16 cellular contexts compared by ENCODE assay signal in genomic region chrX:18964026-18964425, GRCh38.
"Had no signal": no experiment of that assay in that cellular context is flagged by ENCODE, and none has a peak within 500 bp of the region (broad histone marks: within the 10 kb centered on the region; RNA-seq: fewer than 3 reads in every experiment).

No MANE protein-coding gene starts in this region.

- H3K4me3 Mint-ChIP-seq: activated T-cell treated with anti-CD3 and anti-CD28 coated beads, Interleukin-2, amount 50 U/mL, for 72 hours; effector memory CD8-positive, alpha-beta T cell; memory B cell; neural progenitor cell; stimulated activated naive CD8-positive, alpha-beta T cell treated with anti-CD3 and anti-CD28 coated beads, Interleukin-15, amount 100 ng/mL, for 72 hours; T-helper 17 cell had no signal

- H3K9me3 Mint-ChIP-seq: activated T-cell treated with anti-CD3 and anti-CD28 coated beads, Interleukin-2, amount 50 U/mL, for 72 hours; effector memory CD8-positive, alpha-beta T cell; immature natural killer cell; memory B cell; stimulated activated naive CD8-positive, alpha-beta T cell treated with anti-CD3 and anti-CD28 coated beads, Interleukin-15, amount 100 ng/mL, for 72 hours had no signal

- H3K27ac Mint-ChIP-seq: activated T-cell treated with anti-CD3 and anti-CD28 coated beads, Interleukin-2, amount 50 U/mL, for 72 hours; memory B cell; neural progenitor cell; T-helper 17 cell had no signal

- H3K4me3 ChIP-seq: adrenal gland, neural progenitor cell, ovary, testis had no signal

- H3K27me3 ChIP-seq: adrenal gland, neural progenitor cell, ovary, testis had no signal

- H3K36me3 ChIP-seq: adrenal gland, neural progenitor cell, ovary had no signal

- H3K27ac ChIP-seq: adrenal gland, neural progenitor cell, ovary, testis had no signal

- H3K4me1 ChIP-seq: adrenal gland, testis had no signal

- H2AFZ ChIP-seq: neural progenitor cell had no signal

- H3K4me2 ChIP-seq: neural progenitor cell had no signal

- H3K9ac ChIP-seq: neural progenitor cell had no signal

- DNase-seq: activated CD4-positive, alpha-beta T cell treated with anti-CD3 and anti-CD28 coated beads, Interleukin-2, amount 50 U/mL, for 48 hours; activated naive CD4-positive, alpha-beta T cell treated with Interleukin-2 at 50 U/mL for 16 hours; activated T-cell treated with anti-CD3 and anti-CD28 coated beads, Interleukin-2, amount 50 U/mL, for 72 hours; adrenal gland; effector memory CD8-positive, alpha-beta T cell; erythroblast; immature natural killer cell; left cardiac atrium; ovary; stimulated activated CD4-positive, alpha-beta T cell treated with anti-CD3 and anti-CD28 coated beads, Interleukin-4, amount 100 ng/mL, for 24 hours; stimulated activated naive CD8-positive, alpha-beta T cell treated with anti-CD3 and anti-CD28 coated beads, Interleukin-15, amount 100 ng/mL, for 72 hours; T-helper 17 cell; testis had no signal

- H3K36me3 Mint-ChIP-seq: immature natural killer cell, neural progenitor cell had no signal

- H3K27me3 Mint-ChIP-seq: effector memory CD8-positive, alpha-beta T cell; memory B cell; stimulated activated naive CD8-positive, alpha-beta T cell treated with anti-CD3 and anti-CD28 coated beads, Interleukin-15, amount 100 ng/mL, for 72 hours; T-helper 17 cell had no signal

- H3K9me3 ChIP-seq: adrenal gland, ovary, testis had no signal

- ATAC-seq: activated CD4-positive, CD25-positive, alpha-beta regulatory T cell treated with anti-CD3 and anti-CD28 coated beads, Interleukin-2, amount 50 U/mL, for 24 hours; activated T-cell treated with anti-CD3 and anti-CD28 coated beads, Interleukin-2, amount 50 U/mL, for 72 hours; effector memory CD8-positive, alpha-beta T cell; stimulated activated naive CD8-positive, alpha-beta T cell treated with anti-CD3 and anti-CD28 coated beads, Interleukin-15, amount 100 ng/mL, for 72 hours; T-helper 17 cell had no signal
